Comparison of ENCODE assay signal across 8 cellular contexts in the genomic region with DNA sequence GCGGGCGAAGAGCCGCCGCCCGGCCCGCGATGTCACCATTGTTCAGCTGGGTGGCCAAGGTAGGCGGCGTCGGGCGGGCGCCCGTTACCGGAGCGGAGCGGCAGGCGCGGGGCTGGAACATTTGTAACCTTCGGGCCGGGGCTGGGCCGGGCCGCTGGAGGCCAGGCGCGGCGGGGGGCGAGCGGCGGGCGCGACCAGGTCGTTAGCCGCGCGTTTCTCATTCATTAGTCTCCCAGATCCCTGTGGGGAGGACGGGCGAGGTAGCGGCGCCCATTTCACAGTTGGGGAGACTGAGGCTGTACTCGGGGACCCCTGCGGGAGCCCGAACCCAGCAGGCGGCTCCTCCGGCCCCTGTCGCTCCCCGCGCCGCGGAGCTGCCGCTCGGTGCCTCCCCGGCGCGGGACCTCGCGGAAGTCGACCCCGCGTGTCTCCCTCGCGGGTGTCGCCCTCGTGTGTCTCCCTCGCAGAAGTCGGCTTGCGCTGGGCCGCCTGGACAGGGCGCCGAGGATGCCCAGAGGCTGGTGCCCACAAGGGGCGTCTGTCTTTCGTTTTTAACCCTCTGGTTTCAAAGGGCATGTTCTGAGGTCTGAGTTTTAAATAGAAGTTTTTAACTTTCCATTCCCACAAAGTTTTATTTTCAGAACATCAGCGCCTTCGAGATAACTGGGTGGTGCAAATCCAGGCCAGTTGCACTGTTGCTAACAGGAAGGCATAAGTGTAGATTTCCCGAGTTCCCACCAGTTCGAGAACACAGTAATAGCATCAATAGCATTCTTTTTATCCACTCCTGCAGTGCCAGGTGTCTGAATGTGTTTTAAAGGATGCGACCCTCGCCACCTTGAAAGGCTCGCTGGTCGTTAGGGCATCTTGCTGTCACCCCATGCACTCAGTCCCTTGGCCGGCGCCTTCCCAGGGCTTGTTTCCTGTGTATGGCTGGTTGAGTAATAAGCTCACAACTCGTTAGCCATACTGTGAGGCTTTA. TPM values are rescaled to one million over a fixed set of nuclear protein-coding genes. Genes with fewer than 3 reads are reported as not detected.
DNase-seq lines count a peak whose midpoint lies in the region; ATAC-seq, FAIRE-seq and TF ChIP-seq lines count a peak whose summit lies in the region.

No MANE protein-coding gene starts in this region.

- H3K27me3 ChIP-seq in left ventricle myocardium inferior (ENCODE audit: low read depth), result no peaks in the 10 kb centered on the region
- H3K27me3 ChIP-seq in psoas muscle (ENCODE audit: insufficient read depth in 3 of 3, low read length in 2 of 3), result no peaks in the 10 kb centered on the region
- no peaks in the 10 kb centered on the region for H3K27me3 ChIP-seq in uterus

- no peak for DNase-seq in D721Med (ENCODE audit: insufficient read length, low spot score)
- peak; percentile 37 for DNase-seq in HPDE6-E6E7 (ENCODE audit: extremely low spot score)
- DNase-seq in T-helper 1 cell, result peak; percentile 57 to 84 (median 70)
- DNase-seq in amniotic epithelial cell (ENCODE audit: low read depth), result peak; percentile 68
- peak; percentile 75 for DNase-seq in left ventricle myocardium inferior
- DNase-seq in psoas muscle, result peak; percentile 72 to 89
- peak; percentile 75 to 78 for DNase-seq in uterus

- peak; percentile 36 for ATAC-seq in GM19468 (IDR thresholded peaks at IDR 0.05; ENCODE audit: extremely low read depth, unreplicated experiment)
- ATAC-seq in psoas muscle, result peak; percentile 82 to 93 (median 92)

- H3K9me3 ChIP-seq in left ventricle myocardium inferior (replicated peaks), result no peaks in the 10 kb centered on the region
- no peaks in the 10 kb centered on the region for H3K9me3 ChIP-seq in psoas muscle
- no peaks in the 10 kb centered on the region for H3K9me3 ChIP-seq in uterus

- 3 to 6% (median 4%) methylated on average over 54 to 81 of the region's 81 CpGs for WGBS in psoas muscle, 3 donors

- intact Hi-C loops in left ventricle myocardium inferior (cut with micrococcal nuclease) (loop anchor here (10.0 kb wide), 1 partner anchor 57 kb away; no protein-coding TSS in a partner anchor), psoas muscle (cut with DNase I) (loop anchor here (2.0 to 5.0 kb wide), 5 partner anchors 40 to 175 kb away; a partner anchor contains a TSS), uterus (cut with DNase I; ENCODE audit: low total_unique reads) (loop anchor here (10.0 kb wide), 2 partner anchors 57 to 83 kb away; a partner anchor contains a TSS)

- H3K4me1 ChIP-seq in left ventricle myocardium inferior (peaks cover 68% of the 10 kb centered on the region), psoas muscle (peaks cover 7% of the 10 kb centered on the region), uterus (no peaks in the 10 kb centered on the region)

- peak; percentile 39 for TF ChIP-seq CTCF in D721Med (IDR thresholded peaks at IDR 0.05; ENCODE audit: insufficient read depth, missing control alignments)
- TF ChIP-seq CTCF in left ventricle myocardium inferior (IDR thresholded peaks at IDR 0.05; ENCODE audit: borderline replicate concordance), result peak; percentile 84
- peak; percentile 70 for TF ChIP-seq CTCF in psoas muscle (IDR thresholded peaks at IDR 0.05)
- TF ChIP-seq CTCF in uterus (IDR thresholded peaks at IDR 0.05), result peak; percentile 70 to 85 (median 74)

- FAIRE-seq in D721Med (lab: Jason Lieb, UNC), result no peak

- H3K36me3 ChIP-seq in left ventricle myocardium inferior (no peaks in the 10 kb centered on the region), psoas muscle (ENCODE audit: insufficient read depth in 1 of 2, low read depth in 1 of 2) (no peaks in the 10 kb centered on the region), uterus (no peaks in the 10 kb centered on the region)

- H3K4me3 ChIP-seq in left ventricle myocardium inferior (peak overlapping the region; percentile 94), psoas muscle (peak overlapping the region; percentile 91), uterus (peak overlapping the region; percentile 39 to 73)

- H3K27ac ChIP-seq in left ventricle myocardium inferior (replicated peaks), result peak overlapping the region; percentile 98
- peak overlapping the region; percentile 87 for H3K27ac ChIP-seq in psoas muscle
- peak overlapping the region; percentile 95 to 99 for H3K27ac ChIP-seq in uterus

- peak; percentile 2 to 39 for TF ChIP-seq POLR2A in uterus (IDR thresholded peaks at IDR 0.05)

RNA-seq across cellular contexts. Expression of a gene that starts 17.6 kb away (rescaled TPM):
- total RNA-seq in left ventricle myocardium inferior (0.58 TPM), psoas muscle (1 to 10 TPM in 1 of 4 donors, not detected in 3; 1.2 TPM), uterus (1 to 10 TPM in 1 of 4 donors, under 1 TPM in 1, not detected in 2; 0.90 to 4.1 TPM)
- polyA plus RNA-seq in psoas muscle, result 1 to 10 TPM in 1 of 3 donors, under 1 TPM in 2; 0.10 to 3.9 (median 0.18) TPM
